Comparison of ENCODE assay signal across 21 cellular contexts in genomic region chr12:66883545-66883944, GRCh38.
"Had no signal": no experiment of that assay in that cellular context is flagged by ENCODE, and none has a peak within 500 bp of the region (broad histone marks: within the 10 kb centered on the region; RNA-seq: fewer than 3 reads in every experiment).

No MANE protein-coding gene starts in this region.

- DNase-seq: Kasumi-1, KG1, MM.1S, NCI-H1048, NCI-H1105, NCI-H1417 treated with DMSO at 0.1 percent for 48 hours, NCI-H146, NCI-H1694 treated with DMSO at 0.1 percent for 48 hours, NCI-H1930, NCI-H2171, NCI-H226, NCI-H446, NCI-H510A, NCI-H524 treated with DMSO at 0.1 percent for 48 hours, NCI-H774, Right ventricle myocardium superior, SIG-M5, T-helper 2 cell had no signal

- H3K4me1 ChIP-seq: SJSA1 had no signal

- FAIRE-seq: RCC 7860 had no signal

- H3K27ac ChIP-seq: SJSA1, SK-N-MC had no signal

- H3K4me3 ChIP-seq: SJSA1, SK-N-MC had no signal

- H3K9me3 ChIP-seq: SJSA1 had no signal

- H3K36me3 ChIP-seq: SJSA1 had no signal
